ENCODE assay signal across 1 cellular context in the genomic region with DNA sequence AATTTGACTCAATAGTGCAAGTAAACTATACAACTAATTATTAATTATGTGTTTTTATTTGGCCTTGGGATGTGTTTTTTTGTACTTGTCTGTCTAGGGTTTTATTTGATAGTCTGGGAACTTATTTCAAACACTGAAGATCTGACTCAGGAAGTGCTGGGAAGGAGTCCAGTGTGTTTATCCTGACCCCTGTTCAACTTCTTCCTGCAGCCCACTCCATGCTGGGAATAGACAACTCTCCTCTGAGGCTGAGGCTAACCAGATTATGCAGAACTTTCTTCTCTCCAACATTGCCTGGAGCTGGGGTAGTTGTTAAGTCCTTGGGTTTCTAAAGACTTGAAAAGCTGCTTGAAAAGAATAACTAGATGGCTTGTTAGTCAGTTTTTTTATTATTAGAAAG.
TF ChIP-seq lines count a peak whose summit lies in the region.

No MANE protein-coding gene starts in this region.

TF ChIP-seq in HepG2, 621 proteins besides CTCF, POLR2A, EP300 and RAD21:
- TF ChIP-seq NR2F1 (CRISPR knock-in tag; IDR thresholded peaks at IDR 0.05) (no peak), ZNF329 (CRISPR knock-in tag; IDR thresholded peaks at IDR 0.05; ENCODE audit: low read depth) (peak; percentile 29; the same call in 1 of the 2 replicates)
